In the genomic region with DNA sequence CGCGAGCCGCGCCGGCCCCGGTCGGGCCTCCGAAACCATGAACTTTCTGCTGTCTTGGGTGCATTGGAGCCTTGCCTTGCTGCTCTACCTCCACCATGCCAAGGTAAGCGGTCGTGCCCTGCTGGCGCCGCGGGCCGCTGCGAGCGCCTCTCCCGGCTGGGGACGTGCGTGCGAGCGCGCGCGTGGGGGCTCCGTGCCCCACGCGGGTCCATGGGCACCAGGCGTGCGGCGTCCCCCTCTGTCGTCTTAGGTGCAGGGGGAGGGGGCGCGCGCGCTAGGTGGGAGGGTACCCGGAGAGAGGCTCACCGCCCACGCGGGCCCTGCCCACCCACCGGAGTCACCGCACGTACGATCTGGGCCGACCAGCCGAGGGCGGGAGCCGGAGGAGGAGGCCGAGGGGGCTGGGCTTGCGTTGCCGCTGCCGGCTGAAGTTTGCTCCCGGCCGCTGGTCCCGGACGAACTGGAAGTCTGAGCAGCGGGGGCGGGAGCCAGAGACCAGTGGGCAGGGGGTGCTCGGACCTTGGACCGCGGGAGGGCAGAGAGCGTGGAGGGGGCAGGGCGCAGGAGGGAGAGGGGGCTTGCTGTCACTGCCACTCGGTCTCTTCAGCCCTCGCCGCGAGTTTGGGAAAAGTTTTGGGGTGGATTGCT, we compare ENCODE assay signal across 1 cellular context.
TF ChIP-seq lines count a peak whose summit lies in the region.

No MANE protein-coding gene starts in this region.

TF ChIP-seq in HepG2, 621 proteins besides CTCF, POLR2A, EP300 and RAD21 (continued from another document and continues in another):
- TF ChIP-seq, protein P1, sequence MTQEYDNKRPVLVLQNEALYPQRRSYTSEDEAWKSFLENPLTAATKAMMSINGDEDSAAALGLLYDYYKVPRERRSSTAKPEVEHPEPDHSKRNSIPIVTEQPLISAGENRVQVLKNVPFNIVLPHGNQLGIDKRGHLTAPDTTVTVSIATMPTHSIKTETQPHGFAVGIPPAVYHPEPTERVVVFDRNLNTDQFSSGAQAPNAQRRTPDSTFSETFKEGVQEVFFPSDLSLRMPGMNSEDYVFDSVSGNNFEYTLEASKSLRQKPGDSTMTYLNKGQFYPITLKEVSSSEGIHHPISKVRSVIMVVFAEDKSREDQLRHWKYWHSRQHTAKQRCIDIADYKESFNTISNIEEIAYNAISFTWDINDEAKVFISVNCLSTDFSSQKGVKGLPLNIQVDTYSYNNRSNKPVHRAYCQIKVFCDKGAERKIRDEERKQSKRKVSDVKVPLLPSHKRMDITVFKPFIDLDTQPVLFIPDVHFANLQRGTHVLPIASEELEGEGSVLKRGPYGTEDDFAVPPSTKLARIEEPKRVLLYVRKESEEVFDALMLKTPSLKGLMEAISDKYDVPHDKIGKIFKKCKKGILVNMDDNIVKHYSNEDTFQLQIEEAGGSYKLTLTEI (CRISPR knock-in tag; conservative IDR thresholded peaks at IDR 0.05): no peak
- no peak for TF ChIP-seq CBX2 (IDR thresholded peaks at IDR 0.05; ENCODE audit: low read depth, low read length)
- TF ChIP-seq CBX2 (CRISPR knock-in tag; IDR thresholded peaks at IDR 0.05; ENCODE audit: low read depth): no peak
- no peak for TF ChIP-seq NRL (CRISPR knock-in tag; IDR thresholded peaks at IDR 0.05; ENCODE audit: borderline replicate concordance)
- TF ChIP-seq ZFP36 (IDR thresholded peaks at IDR 0.05; ENCODE audit: borderline replicate concordance, low read depth, low read length, partially characterized antibody): no peak
- no peak for TF ChIP-seq ZNF230 (CRISPR knock-in tag; IDR thresholded peaks at IDR 0.05)
- TF ChIP-seq SPEN (CRISPR knock-in tag; IDR thresholded peaks at IDR 0.05; ENCODE audit: low read depth): peak; percentile 92
- peak; percentile 78 for TF ChIP-seq SRSF1 (optimal IDR thresholded peaks at IDR 0.05; ENCODE audit: low read depth, low read length)
- TF ChIP-seq, protein P2, sequence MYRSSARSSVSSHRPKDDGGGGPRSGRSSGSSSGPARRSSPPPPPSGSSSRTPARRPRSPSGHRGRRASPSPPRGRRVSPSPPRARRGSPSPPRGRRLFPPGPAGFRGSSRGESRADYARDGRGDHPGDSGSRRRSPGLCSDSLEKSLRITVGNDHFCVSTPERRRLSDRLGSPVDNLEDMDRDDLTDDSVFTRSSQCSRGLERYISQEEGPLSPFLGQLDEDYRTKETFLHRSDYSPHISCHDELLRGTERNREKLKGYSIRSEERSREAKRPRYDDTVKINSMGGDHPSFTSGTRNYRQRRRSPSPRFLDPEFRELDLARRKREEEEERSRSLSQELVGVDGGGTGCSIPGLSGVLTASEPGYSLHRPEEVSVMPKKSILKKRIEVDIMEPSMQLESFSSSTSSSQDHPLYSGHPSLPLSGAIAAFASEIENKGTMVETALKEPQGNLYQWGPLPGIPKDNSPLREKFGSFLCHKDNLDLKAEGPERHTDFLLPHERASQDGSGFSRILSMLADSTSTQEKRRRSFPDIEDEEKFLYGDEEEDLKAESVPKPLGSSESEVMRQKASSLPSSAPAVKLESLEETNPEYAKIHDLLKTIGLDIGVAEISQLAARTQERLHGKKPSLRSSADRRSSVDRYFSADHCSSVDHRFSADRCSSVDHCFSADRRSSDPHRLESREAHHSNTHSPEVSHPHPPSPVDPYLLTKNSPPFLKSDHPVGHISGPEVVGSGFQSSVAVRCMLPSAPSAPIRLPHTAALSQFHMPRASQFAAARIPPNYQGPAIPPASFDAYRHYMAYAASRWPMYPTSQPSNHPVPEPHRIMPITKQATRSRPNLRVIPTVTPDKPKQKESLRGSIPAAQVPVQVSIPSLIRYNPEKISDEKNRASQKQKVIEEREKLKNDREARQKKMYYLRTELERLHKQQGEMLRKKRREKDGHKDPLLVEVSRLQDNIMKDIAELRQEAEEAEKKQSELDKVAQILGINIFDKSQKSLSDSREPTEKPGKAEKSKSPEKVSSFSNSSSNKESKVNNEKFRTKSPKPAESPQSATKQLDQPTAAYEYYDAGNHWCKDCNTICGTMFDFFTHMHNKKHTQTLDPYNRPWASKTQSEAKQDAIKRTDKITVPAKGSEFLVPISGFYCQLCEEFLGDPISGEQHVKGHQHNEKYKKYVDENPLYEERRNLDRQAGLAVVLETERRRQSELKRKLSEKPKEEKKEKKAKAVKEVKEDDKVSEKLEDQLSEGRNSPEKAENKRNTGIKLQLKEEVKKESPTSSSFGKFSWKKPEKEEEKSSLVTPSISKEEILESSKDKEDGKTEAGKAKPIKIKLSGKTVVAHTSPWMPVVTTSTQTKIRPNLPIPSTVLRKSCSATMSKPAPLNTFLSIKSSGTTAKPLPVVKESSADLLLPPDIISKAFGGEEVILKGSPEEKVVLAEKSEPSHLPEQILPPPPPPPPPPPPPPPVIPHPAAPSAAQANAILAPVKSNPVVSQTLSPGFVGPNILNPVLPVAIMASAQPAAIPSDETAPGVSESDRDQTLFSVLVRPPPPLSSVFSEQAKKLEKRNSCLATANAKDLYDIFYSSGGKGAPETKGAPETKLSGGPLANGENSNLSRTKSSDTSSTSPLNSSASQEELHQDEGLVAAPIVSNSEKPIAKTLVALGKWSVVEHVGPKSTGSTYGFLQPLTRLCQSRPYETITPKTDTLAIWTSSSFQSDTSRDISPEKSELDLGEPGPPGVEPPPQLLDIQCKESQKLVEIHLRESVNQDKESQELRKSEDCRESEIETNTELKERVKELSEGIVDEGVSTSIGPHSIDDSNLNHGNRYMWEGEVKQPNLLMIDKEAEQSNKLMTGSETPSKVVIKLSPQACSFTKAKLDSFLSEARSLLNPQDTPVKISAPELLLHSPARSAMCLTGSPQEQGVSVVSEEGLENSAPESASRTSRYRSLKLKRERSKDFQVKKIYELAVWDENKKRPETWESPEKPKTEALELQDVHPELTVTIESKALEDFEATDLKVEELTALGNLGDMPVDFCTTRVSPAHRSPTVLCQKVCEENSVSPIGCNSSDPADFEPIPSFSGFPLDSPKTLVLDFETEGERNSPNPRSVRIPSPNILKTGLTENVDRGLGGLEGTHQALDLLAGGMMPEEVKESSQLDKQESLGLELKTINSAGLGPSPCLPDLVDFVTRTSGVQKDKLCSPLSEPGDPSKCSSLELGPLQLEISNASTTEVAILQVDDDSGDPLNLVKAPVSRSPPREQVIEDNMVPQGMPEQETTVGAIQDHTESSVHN (CRISPR knock-in tag; IDR thresholded peaks at IDR 0.05): no peak
- no peak for TF ChIP-seq ZNF775 (CRISPR knock-in tag; IDR thresholded peaks at IDR 0.05; ENCODE audit: borderline replicate concordance)
- TF ChIP-seq, protein P3, sequence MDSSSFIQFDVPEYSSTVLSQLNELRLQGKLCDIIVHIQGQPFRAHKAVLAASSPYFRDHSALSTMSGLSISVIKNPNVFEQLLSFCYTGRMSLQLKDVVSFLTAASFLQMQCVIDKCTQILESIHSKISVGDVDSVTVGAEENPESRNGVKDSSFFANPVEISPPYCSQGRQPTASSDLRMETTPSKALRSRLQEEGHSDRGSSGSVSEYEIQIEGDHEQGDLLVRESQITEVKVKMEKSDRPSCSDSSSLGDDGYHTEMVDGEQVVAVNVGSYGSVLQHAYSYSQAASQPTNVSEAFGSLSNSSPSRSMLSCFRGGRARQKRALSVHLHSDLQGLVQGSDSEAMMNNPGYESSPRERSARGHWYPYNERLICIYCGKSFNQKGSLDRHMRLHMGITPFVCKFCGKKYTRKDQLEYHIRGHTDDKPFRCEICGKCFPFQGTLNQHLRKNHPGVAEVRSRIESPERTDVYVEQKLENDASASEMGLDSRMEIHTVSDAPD (CRISPR knock-in tag; IDR thresholded peaks at IDR 0.05): no peak; the same call in 1 of the 2 replicates
- no peak for TF ChIP-seq ZNF720 (CRISPR knock-in tag; IDR thresholded peaks at IDR 0.05)
- no peak for TF ChIP-seq ZBTB33 (CRISPR knock-in tag; IDR thresholded peaks at IDR 0.05)
- TF ChIP-seq, protein P4, sequence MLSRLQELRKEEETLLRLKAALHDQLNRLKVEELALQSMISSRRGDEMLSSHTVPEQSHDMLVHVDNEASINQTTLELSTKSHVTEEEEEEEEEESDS (CRISPR knock-in tag; IDR thresholded peaks at IDR 0.05; ENCODE audit: borderline replicate concordance): peak; percentile 90
- TF ChIP-seq SRF (IDR thresholded peaks at IDR 0.05; ENCODE audit: low read depth, low read length): no peak
- no peak for TF ChIP-seq KAT2B (IDR thresholded peaks at IDR 0.05; ENCODE audit: borderline replicate concordance, low read depth, low read length)
- TF ChIP-seq ZGPAT (CRISPR knock-in tag; IDR thresholded peaks at IDR 0.05): peak; percentile 75; the same call in 1 of the 2 replicates
- no peak for TF ChIP-seq ZNF207 (IDR thresholded peaks at IDR 0.05; ENCODE audit: borderline replicate concordance)
- TF ChIP-seq, protein P5, sequence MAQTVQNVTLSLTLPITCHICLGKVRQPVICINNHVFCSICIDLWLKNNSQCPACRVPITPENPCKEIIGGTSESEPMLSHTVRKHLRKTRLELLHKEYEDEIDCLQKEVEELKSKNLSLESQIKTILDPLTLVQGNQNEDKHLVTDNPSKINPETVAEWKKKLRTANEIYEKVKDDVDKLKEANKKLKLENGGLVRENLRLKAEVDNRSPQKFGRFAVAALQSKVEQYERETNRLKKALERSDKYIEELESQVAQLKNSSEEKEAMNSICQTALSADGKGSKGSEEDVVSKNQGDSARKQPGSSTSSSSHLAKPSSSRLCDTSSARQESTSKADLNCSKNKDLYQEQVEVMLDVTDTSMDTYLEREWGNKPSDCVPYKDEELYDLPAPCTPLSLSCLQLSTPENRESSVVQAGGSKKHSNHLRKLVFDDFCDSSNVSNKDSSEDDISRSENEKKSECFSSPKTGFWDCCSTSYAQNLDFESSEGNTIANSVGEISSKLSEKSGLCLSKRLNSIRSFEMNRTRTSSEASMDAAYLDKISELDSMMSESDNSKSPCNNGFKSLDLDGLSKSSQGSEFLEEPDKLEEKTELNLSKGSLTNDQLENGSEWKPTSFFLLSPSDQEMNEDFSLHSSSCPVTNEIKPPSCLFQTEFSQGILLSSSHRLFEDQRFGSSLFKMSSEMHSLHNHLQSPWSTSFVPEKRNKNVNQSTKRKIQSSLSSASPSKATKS (CRISPR knock-in tag; IDR thresholded peaks at IDR 0.05): peak; percentile 48; the same call in 1 of the 2 replicates
- TF ChIP-seq ZNF724P (CRISPR knock-in tag; IDR thresholded peaks at IDR 0.05; ENCODE audit: borderline replicate concordance): no peak
